Comparison of ENCODE assay signal across 27 cellular contexts in the genomic region with DNA sequence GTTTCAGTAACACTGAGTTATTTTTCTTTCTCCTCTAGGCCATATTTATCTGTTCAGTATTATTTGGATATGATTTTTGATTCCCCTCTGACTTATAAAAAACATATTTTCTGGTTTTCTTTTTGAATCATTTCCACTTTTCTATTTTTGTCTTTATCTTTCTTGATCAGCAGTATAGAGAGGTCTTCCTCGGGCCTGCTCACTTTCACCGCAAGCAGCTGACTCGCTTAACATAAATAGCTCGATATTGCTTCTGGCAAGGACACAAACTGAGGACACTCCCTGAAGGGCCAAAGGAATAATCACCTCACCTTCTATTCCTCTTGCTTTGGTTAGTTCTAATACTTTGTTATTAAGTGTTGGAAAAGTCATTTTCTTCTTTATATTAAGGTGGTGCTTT. TPM values are rescaled to one million over a fixed set of nuclear protein-coding genes. Genes with fewer than 3 reads are reported as not detected.
"Had no signal": no experiment of that assay in that cellular context is flagged by ENCODE, and none has a peak within 500 bp of the region (broad histone marks: within the 10 kb centered on the region; RNA-seq: fewer than 3 reads in every experiment).

No MANE protein-coding gene starts in this region.

- H3K79me2 ChIP-seq: hepatocyte had no signal

- H3K9ac ChIP-seq: neural progenitor cell had no signal

- H3K4me3 ChIP-seq: esophagus muscularis mucosa, gastroesophageal sphincter, heart left ventricle, hepatocyte, left lung, neural progenitor cell, prostate gland, right atrium auricular region, stomach, thyroid gland, vagina had no signal

- H2AFZ ChIP-seq: hepatocyte, neural progenitor cell had no signal

- H3K36me3 Mint-ChIP-seq: naive thymus-derived CD4-positive, alpha-beta T cell; neural progenitor cell; stimulated activated effector memory CD8-positive, alpha-beta T cell treated with anti-CD3 and anti-CD28 coated beads, Interleukin-12 subunit alpha, Interleukin-12 subunit beta, amount 100 ng/mL, for 72 hours had no signal

- H3K4me2 ChIP-seq: hepatocyte, neural progenitor cell had no signal

- H3K4me3 Mint-ChIP-seq: naive thymus-derived CD4-positive, alpha-beta T cell; nephron; neural progenitor cell; stimulated activated effector memory CD8-positive, alpha-beta T cell treated with anti-CD3 and anti-CD28 coated beads, Interleukin-12 subunit alpha, Interleukin-12 subunit beta, amount 100 ng/mL, for 72 hours had no signal

- DNase-seq: dermis blood vessel endothelial cell; effector memory CD4-positive, alpha-beta T cell; foreskin keratinocyte; heart left ventricle; left cardiac atrium; left lung; mesendoderm; midbrain; naive thymus-derived CD4-positive, alpha-beta T cell; stimulated activated CD4-positive, alpha-beta T cell treated with anti-CD3 and anti-CD28 coated beads, Interleukin-2, amount 100 ng/mL, for 24 hours; stimulated activated CD4-positive, alpha-beta T cell treated with anti-CD3 and anti-CD28 coated beads, Interleukin-4, amount 100 ng/mL, for 24 hours; stimulated activated naive CD4-positive, alpha-beta T cell treated with Interleukin-2 at 50 U/mL for 16 hours; stomach; thyroid gland; trophoblast cell had no signal

- H3K4me1 ChIP-seq: esophagus muscularis mucosa, foreskin keratinocyte, gastroesophageal sphincter, heart left ventricle, left lung, neural progenitor cell, prostate gland, right atrium auricular region, stomach, thyroid gland, vagina had no signal

- H3K9me3 ChIP-seq: esophagus muscularis mucosa, prostate gland, thyroid gland, vagina had no signal

- ATAC-seq: foreskin keratinocyte; gastroesophageal sphincter; heart left ventricle; left cardiac atrium; left lung; naive thymus-derived CD4-positive, alpha-beta T cell; sciatic nerve; stimulated activated effector memory CD8-positive, alpha-beta T cell treated with anti-CD3 and anti-CD28 coated beads, Interleukin-12 subunit alpha, Interleukin-12 subunit beta, amount 100 ng/mL, for 72 hours had no signal

- H3K9me3 Mint-ChIP-seq: nephron had no signal

- H3K27ac ChIP-seq: esophagus muscularis mucosa, foreskin keratinocyte, gastroesophageal sphincter, heart left ventricle, hepatocyte, left lung, neural progenitor cell, prostate gland, right atrium auricular region, stomach, thyroid gland, vagina had no signal

- H3K36me3 ChIP-seq: esophagus muscularis mucosa, gastroesophageal sphincter, heart left ventricle, left lung, neural progenitor cell, prostate gland, right atrium auricular region, stomach, thyroid gland, vagina had no signal

- H3K4me1 Mint-ChIP-seq: naive thymus-derived CD4-positive, alpha-beta T cell; neural progenitor cell; stimulated activated effector memory CD8-positive, alpha-beta T cell treated with anti-CD3 and anti-CD28 coated beads, Interleukin-12 subunit alpha, Interleukin-12 subunit beta, amount 100 ng/mL, for 72 hours had no signal

- H3K27me3 ChIP-seq: esophagus muscularis mucosa, foreskin keratinocyte, gastroesophageal sphincter, heart left ventricle, hepatocyte, left lung, neural progenitor cell, right atrium auricular region, stomach, thyroid gland, vagina had no signal

- H3K27ac Mint-ChIP-seq: naive thymus-derived CD4-positive, alpha-beta T cell; nephron; neural progenitor cell; stimulated activated effector memory CD8-positive, alpha-beta T cell treated with anti-CD3 and anti-CD28 coated beads, Interleukin-12 subunit alpha, Interleukin-12 subunit beta, amount 100 ng/mL, for 72 hours had no signal

RNA-seq across cellular contexts. Expression of a gene that starts 25.8 kb away (rescaled TPM):
- total RNA-seq: endothelial cell of umbilical vein; lung microvascular endothelial cell; naive thymus-derived CD4-positive, alpha-beta T cell had no signal
- polyA plus RNA-seq: endothelial cell of umbilical vein; naive thymus-derived CD4-positive, alpha-beta T cell had no signal
